Comparison of ENCODE assay signal across 13 cellular contexts in genomic region chr10:116768786-116769185, GRCh38.
"Had no signal": no experiment of that assay in that cellular context is flagged by ENCODE, and none has a peak within 500 bp of the region (broad histone marks: within the 10 kb centered on the region; RNA-seq: fewer than 3 reads in every experiment).

No MANE protein-coding gene starts in this region.

- H3K9me3 ChIP-seq: pancreas, tibial artery had no signal

- H3K27ac ChIP-seq: heart left ventricle, pancreas, tibial artery had no signal

- H3K27me3 ChIP-seq: pancreas had no signal

- H3K36me3 ChIP-seq: heart left ventricle, pancreas, tibial artery had no signal

- H3K4me3 ChIP-seq: heart left ventricle, pancreas, smooth muscle cell, tibial artery had no signal

- H3K4me1 ChIP-seq: pancreas had no signal

- DNase-seq: activated gamma-delta T cell; activated naive CD8-positive, alpha-beta T cell treated with anti-CD3 and anti-CD28 coated beads for 36 hours; activated T-cell treated with anti-CD3 and anti-CD28 coated beads, Interleukin-2, amount 50 U/mL, for 1 hour; aorta; heart left ventricle; islet precursor cell; left ventricle myocardium superior; mesendoderm; nephron progenitor cell; pancreas; T-helper 2 cell; tibial artery had no signal
